Comparison of ENCODE assay signal across 1 cellular context in genomic region chr12:132268674-132269073, GRCh38.
TF ChIP-seq lines count a peak whose summit lies in the region.

No MANE protein-coding gene starts in this region.

TF ChIP-seq in K562, 482 proteins besides CTCF, POLR2A, EP300 and RAD21 (continued from another document and continues in another):
- TF ChIP-seq MNT (conservative IDR thresholded peaks at IDR 0.05) = peak; percentile 44 to 68; a peak in 3 of 4 replicates
- TF ChIP-seq MAFF (IDR thresholded peaks at IDR 0.05; ENCODE audit: low read length) = no peak
- no peak for TF ChIP-seq SMC3 (conservative IDR thresholded peaks at IDR 0.05; ENCODE audit: insufficient read depth, low read depth, low read length)
- no peak for TF ChIP-seq RB1 (IDR thresholded peaks at IDR 0.05; ENCODE audit: low read depth)
- TF ChIP-seq ERF (CRISPR knock-in tag; IDR thresholded peaks at IDR 0.05) = no peak
- no peak for TF ChIP-seq E2F5 (CRISPR knock-in tag; IDR thresholded peaks at IDR 0.05)
- TF ChIP-seq TSC22D4 (tag; IDR thresholded peaks at IDR 0.05) = no peak
- no peak for TF ChIP-seq BCLAF1 (IDR thresholded peaks at IDR 0.05; ENCODE audit: borderline replicate concordance in 1 of 2, control insufficient read depth in 1 of 2, low read depth in 2 of 2, low read length in 1 of 2)
- peak; percentile 77; the same call in 1 of the 2 replicates for TF ChIP-seq ETV5 (CRISPR knock-in tag; IDR thresholded peaks at IDR 0.05; ENCODE audit: low read depth)
- no peak for TF ChIP-seq SAFB (IDR thresholded peaks at IDR 0.05; ENCODE audit: borderline replicate concordance, low read depth, low read length)
- no peak for TF ChIP-seq NFIC (IDR thresholded peaks at IDR 0.05)
- TF ChIP-seq NKRF (IDR thresholded peaks at IDR 0.05; ENCODE audit: borderline replicate concordance) = no peak
- TF ChIP-seq ZFP91 (CRISPR knock-in tag; IDR thresholded peaks at IDR 0.05) = no peak
- TF ChIP-seq L3MBTL2 (IDR thresholded peaks at IDR 0.05) = peak; percentile 98
- peak; percentile 94 for TF ChIP-seq MYC (IDR thresholded peaks at IDR 0.05; ENCODE audit: low read depth, low read length)
- TF ChIP-seq MYC (CRISPR knock-in tag; IDR thresholded peaks at IDR 0.05; ENCODE audit: borderline replicate concordance, low read depth) = no peak
- TF ChIP-seq ZFP36 (IDR thresholded peaks at IDR 0.05; ENCODE audit: low read depth, low read length, partially characterized antibody) = no peak
- no peak for TF ChIP-seq KLF10 (CRISPR knock-in tag; IDR thresholded peaks at IDR 0.05)
- TF ChIP-seq TAF15 (IDR thresholded peaks at IDR 0.05; ENCODE audit: low read depth, low read length) = no peak
- no peak for TF ChIP-seq ZNF584 (CRISPR knock-in tag; IDR thresholded peaks at IDR 0.05; ENCODE audit: low read depth)
- TF ChIP-seq CBX1 (IDR thresholded peaks at IDR 0.05; ENCODE audit: low read depth) = no peak
- TF ChIP-seq FOXP1 (CRISPR knock-in tag; IDR thresholded peaks at IDR 0.05) = no peak
- TF ChIP-seq GABPB1 (CRISPR knock-in tag; IDR thresholded peaks at IDR 0.05) = peak; percentile 69; the same call in 1 of the 2 replicates
- no peak for TF ChIP-seq POLR2AphosphoS2 (IDR thresholded peaks at IDR 0.05; ENCODE audit: low read length)
- TF ChIP-seq ZNF3 (CRISPR knock-in tag; IDR thresholded peaks at IDR 0.05) = no peak
- TF ChIP-seq ZNF609 (CRISPR knock-in tag; IDR thresholded peaks at IDR 0.05; ENCODE audit: borderline replicate concordance) = no peak
- TF ChIP-seq WHSC1 (IDR thresholded peaks at IDR 0.05; ENCODE audit: low read length) = no peak
- TF ChIP-seq ZNF668 (CRISPR knock-in tag; IDR thresholded peaks at IDR 0.05) = no peak
- no peak for TF ChIP-seq TEAD4 (IDR thresholded peaks at IDR 0.05; ENCODE audit: low read length)
- no peak for TF ChIP-seq TEAD4 (CRISPR knock-in tag; IDR thresholded peaks at IDR 0.05; ENCODE audit: borderline replicate concordance)
- TF ChIP-seq EZH2 (IDR thresholded peaks at IDR 0.05; ENCODE audit: borderline replicate concordance, low read depth, low read length) = no peak
- peak; percentile 16; the same call in 1 of the 2 replicates for TF ChIP-seq ZNF263 (CRISPR knock-in tag; IDR thresholded peaks at IDR 0.05; ENCODE audit: borderline replicate concordance)
- no peak for TF ChIP-seq ZC3H8 (IDR thresholded peaks at IDR 0.05)
- peak in 1 of 2 experiments; percentile 69; a peak in 1 of 3 replicates for TF ChIP-seq CBX3 (IDR thresholded peaks at IDR 0.05; ENCODE audit: borderline replicate concordance in 1 of 2, low read length in 2 of 2)
- TF ChIP-seq ZHX1 (conservative IDR thresholded peaks at IDR 0.05; ENCODE audit: low read length) = no peak
- no peak for TF ChIP-seq TAF7 (tag; IDR thresholded peaks at IDR 0.05)
